ENCODE assay signal across 8 cellular contexts in the genomic region with DNA sequence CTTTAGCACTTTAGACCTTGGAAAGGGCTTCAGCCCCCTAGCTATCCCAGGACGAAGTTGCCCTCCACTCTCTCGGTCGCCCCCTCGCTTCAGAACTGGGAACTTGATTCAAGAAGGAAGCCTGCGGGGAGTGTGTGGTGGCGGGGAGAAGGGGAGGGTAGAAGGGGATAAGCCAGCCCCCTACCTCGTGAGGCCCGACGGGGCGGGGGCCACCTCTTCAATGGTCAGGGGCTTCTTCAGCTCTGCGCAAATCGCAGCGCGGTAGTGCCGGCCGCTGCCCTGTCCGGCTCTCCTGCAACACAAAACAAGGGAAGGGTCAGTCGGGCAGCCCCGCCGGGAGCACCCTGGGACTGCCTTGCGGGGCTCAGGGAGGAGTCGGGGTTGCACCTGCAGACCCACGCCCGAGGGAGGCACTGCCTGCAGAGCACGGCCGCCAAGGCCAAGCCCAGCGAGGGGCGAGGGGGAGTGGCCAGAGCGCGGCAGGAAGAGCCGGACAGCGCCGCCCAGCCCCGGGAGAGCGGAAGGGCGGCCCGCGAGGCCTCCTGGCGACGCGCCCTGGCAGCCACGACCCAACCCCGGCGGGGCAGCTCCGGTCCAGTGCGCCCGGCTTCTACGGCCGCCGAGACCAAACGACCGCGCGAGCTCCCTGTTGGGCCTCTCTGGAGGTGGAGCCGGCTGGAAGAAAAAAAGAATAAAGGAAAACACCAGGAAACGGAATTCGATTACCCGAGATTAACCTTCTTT. TPM values are rescaled to one million over a fixed set of nuclear protein-coding genes. Genes with fewer than 3 reads are reported as not detected.
DNase-seq lines count a peak whose midpoint lies in the region; ATAC-seq and TF ChIP-seq lines count a peak whose summit lies in the region.

No MANE protein-coding gene starts in this region.

- peak; percentile 45 for ATAC-seq in HG02678 (IDR thresholded peaks at IDR 0.05; ENCODE audit: unreplicated experiment)
- ATAC-seq in left cardiac atrium, result peak; percentile 99
- ATAC-seq in HG03565 (IDR thresholded peaks at IDR 0.05; ENCODE audit: unreplicated experiment), result no peak

- no peaks in the 10 kb centered on the region for H3K27me3 ChIP-seq in ACC112 (ENCODE audit: insufficient read depth, low read length)

- no peaks in the 10 kb centered on the region for H3K4me1 ChIP-seq in ACC112 (ENCODE audit: control insufficient read depth, insufficient read depth, low read length, unreplicated experiment)

- H3K27ac ChIP-seq in ACC112 (ENCODE audit: low read depth, low read length), result no peak overlapping the region

- intact Hi-C loops in left cardiac atrium (cut with DNase I), result loop anchor here (5.0 to 10.0 kb wide), 3 partner anchors 60 to 247 kb away; no protein-coding TSS in a partner anchor

- H3K4me1 Mint-ChIP-seq in osteocyte (ENCODE audit: unreplicated experiment), result peaks cover 8% of the 10 kb centered on the region

- peak overlapping the region; percentile 62 for H3K4me3 Mint-ChIP-seq in osteocyte (ENCODE audit: unreplicated experiment)

- peak; percentile 41 for TF ChIP-seq CTCF in osteocyte (IDR thresholded peaks at IDR 0.05)

- peak in 47 of 56 donors; percentile 15 to 85 (median 62) for DNase-seq in amygdala (lab: John Stamatoyannopoulos, UW)
- DNase-seq in left cardiac atrium, result peak; percentile 92
- peak; percentile 88 for DNase-seq in osteocyte (ENCODE audit: extremely low spot score, unreplicated experiment)
- DNase-seq in central memory CD4-positive, alpha-beta T cell, result no peak
- no peak for DNase-seq in HCEC 1CT

- peak overlapping the region; percentile 63 for H3K4me3 ChIP-seq in ACC112 (ENCODE audit: low read depth, low read length)

- H3K36me3 ChIP-seq in ACC112 (ENCODE audit: insufficient read depth, low read length), result no peaks in the 10 kb centered on the region

- peaks cover 6% of the 10 kb centered on the region for H3K9me3 Mint-ChIP-seq in osteocyte (ENCODE audit: unreplicated experiment)

- peak overlapping the region; percentile 53 for H2AFZ ChIP-seq in ACC112 (ENCODE audit: low read length, unreplicated experiment)

- H3K36me3 Mint-ChIP-seq in osteocyte (ENCODE audit: unreplicated experiment), result peaks cover 3% of the 10 kb centered on the region

- H3K79me2 ChIP-seq in ACC112 (ENCODE audit: control insufficient read depth, insufficient read depth, low read length, unreplicated experiment), result no peaks in the 10 kb centered on the region

- no peaks in the 10 kb centered on the region for H3K27me3 Mint-ChIP-seq in osteocyte (ENCODE audit: unreplicated experiment)

- peak overlapping the region; percentile 64 for H3K27ac Mint-ChIP-seq in osteocyte (ENCODE audit: unreplicated experiment)

RNA-seq across cellular contexts. Expression of a gene that starts 56.2 kb away (rescaled TPM):
- total RNA-seq in left cardiac atrium (10 to 100 TPM; 16.9 to 27.8 TPM), osteocyte (34.2 and 35.4 TPM in 2 replicates)

Comparison
In these comparisons a context has a peak if more than half of its experiments do, and no peak if none do; other contexts are left out.
1. DNase-seq: peak in amygdala (47 of 56), left cardiac atrium (single experiment) and osteocyte (single experiment); none in central memory CD4-positive, alpha-beta T cell (single experiment) and HCEC 1CT (single experiment).